13 cellular contexts compared by ENCODE assay signal in the genomic region with DNA sequence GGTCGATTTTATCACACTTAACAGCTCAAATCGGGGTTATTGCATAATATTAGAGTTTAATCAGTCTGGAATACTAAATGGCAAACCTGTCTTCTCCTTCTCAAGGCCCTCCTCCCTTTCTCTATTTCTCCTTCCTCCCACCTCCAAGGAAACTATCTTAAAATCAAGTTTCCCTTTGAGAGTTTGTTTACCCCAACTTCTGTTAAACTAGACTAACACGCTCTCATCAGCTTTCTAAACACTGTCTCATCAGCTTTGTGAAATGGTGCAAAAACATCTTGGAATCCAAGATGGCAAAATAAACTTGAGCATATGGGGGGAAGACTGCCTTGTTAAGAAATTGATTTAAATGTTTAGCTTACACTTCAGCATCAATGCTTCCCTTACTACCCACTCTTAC. TPM values are rescaled to one million over a fixed set of nuclear protein-coding genes. Genes with fewer than 3 reads are reported as not detected.
"Had no signal": no experiment of that assay in that cellular context is flagged by ENCODE, and none has a peak within 500 bp of the region (broad histone marks: within the 10 kb centered on the region; RNA-seq: fewer than 3 reads in every experiment).

No MANE protein-coding gene starts in this region.

- DNase-seq: activated B cell treated with CpG ODN at 0.5 μM for 24 hours; activated CD4-positive, alpha-beta T cell treated with anti-CD3 and anti-CD28 coated beads, Interleukin-2, amount 10 ng/mL, durations not matched to agents 7 days and 5 days; activated T-cell treated with anti-CD3 and anti-CD28 coated beads for 4 hours; effector CD8-positive, alpha-beta T cell; kidney glomerular epithelial cell; right cardiac atrium; small intestine; transverse colon had no signal

- ATAC-seq: activated naive CD4-positive, alpha-beta T cell treated with anti-CD3 and anti-CD28 coated beads, Interleukin-2, amount 50 U/mL, for 72 hours; gastroesophageal sphincter; right cardiac atrium; SK-N-SH treated with all-trans-retinoic acid at 6 μM for 48 hours had no signal

- H3K27ac Mint-ChIP-seq: activated B cell treated with CpG ODN at 0.5 μM for 24 hours; activated CD4-positive, alpha-beta T cell treated with anti-CD3 and anti-CD28 coated beads, Interleukin-2, amount 10 ng/mL, durations not matched to agents 7 days and 5 days; activated naive CD4-positive, alpha-beta T cell treated with anti-CD3 and anti-CD28 coated beads, Interleukin-2, amount 50 U/mL, for 72 hours had no signal

- H3K4me3 Mint-ChIP-seq: activated B cell treated with CpG ODN at 0.5 μM for 24 hours; activated CD4-positive, alpha-beta T cell treated with anti-CD3 and anti-CD28 coated beads, Interleukin-2, amount 10 ng/mL, durations not matched to agents 7 days and 5 days had no signal

- H3K9me3 ChIP-seq: transverse colon had no signal

- H3K4me3 ChIP-seq: gastroesophageal sphincter, transverse colon had no signal

- H3K27ac ChIP-seq: transverse colon had no signal

- H3K36me3 ChIP-seq: gastroesophageal sphincter, transverse colon had no signal

RNA-seq across cellular contexts. Expression of a gene that starts 9.6 kb away (rescaled TPM):
- total RNA-seq: activated B cell treated with CpG ODN at 0.5 μM for 24 hours; activated CD4-positive, alpha-beta T cell treated with anti-CD3 and anti-CD28 coated beads, Interleukin-2, amount 10 ng/mL, durations not matched to agents 7 days and 5 days; activated CD8-positive, alpha-beta memory T cell treated with anti-CD3 and anti-CD28 coated beads for 36 hours; T-helper 1 cell treated with Interleukin-12 subunit alpha and Interleukin-12 subunit beta and Interleukin-4 antibody, amounts not matched to agents 30 ng/mL and 1 ng/mL, for 36 hours had no signal
